1 cellular context compared by ENCODE assay signal in genomic region chr5:55276771-55277170, GRCh38.
TF ChIP-seq lines count a peak whose summit lies in the region.

No MANE protein-coding gene starts in this region.

TF ChIP-seq in SK-N-SH, 30 proteins besides CTCF, POLR2A, EP300 and RAD21 (continued from another document):
- TF ChIP-seq, protein P1, sequence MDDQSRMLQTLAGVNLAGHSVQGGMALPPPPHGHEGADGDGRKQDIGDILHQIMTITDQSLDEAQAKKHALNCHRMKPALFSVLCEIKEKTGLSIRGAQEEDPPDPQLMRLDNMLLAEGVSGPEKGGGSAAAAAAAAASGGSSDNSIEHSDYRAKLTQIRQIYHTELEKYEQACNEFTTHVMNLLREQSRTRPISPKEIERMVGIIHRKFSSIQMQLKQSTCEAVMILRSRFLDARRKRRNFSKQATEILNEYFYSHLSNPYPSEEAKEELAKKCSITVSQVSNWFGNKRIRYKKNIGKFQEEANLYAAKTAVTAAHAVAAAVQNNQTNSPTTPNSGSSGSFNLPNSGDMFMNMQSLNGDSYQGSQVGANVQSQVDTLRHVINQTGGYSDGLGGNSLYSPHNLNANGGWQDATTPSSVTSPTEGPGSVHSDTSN (IDR thresholded peaks at IDR 0.05), result no peak
- TF ChIP-seq TAF1 (IDR thresholded peaks at IDR 0.05; ENCODE audit: borderline replicate concordance, low read depth, low read length) (no peak), RXRA (IDR thresholded peaks at IDR 0.05; ENCODE audit: borderline replicate concordance, low read depth) (no peak), NRF1 (IDR thresholded peaks at IDR 0.05; ENCODE audit: low read depth, low read length) (no peak), GATA2 (CRISPR knock-in tag; IDR thresholded peaks at IDR 0.05) (no peak), RFX5 (IDR thresholded peaks at IDR 0.05; ENCODE audit: low read length) (no peak), FOXJ3 (CRISPR knock-in tag; IDR thresholded peaks at IDR 0.05) (no peak), TCF12 (IDR thresholded peaks at IDR 0.05) (no peak), EZH2phosphoT487 (IDR thresholded peaks at IDR 0.05; ENCODE audit: borderline replicate concordance, low read depth) (no peak), NFIC (IDR thresholded peaks at IDR 0.05; ENCODE audit: borderline replicate concordance) (no peak), JUND (IDR thresholded peaks at IDR 0.05) (no peak), MEF2A (IDR thresholded peaks at IDR 0.05; ENCODE audit: borderline replicate concordance, low read depth) (no peak)
- TF ChIP-seq, protein P2, sequence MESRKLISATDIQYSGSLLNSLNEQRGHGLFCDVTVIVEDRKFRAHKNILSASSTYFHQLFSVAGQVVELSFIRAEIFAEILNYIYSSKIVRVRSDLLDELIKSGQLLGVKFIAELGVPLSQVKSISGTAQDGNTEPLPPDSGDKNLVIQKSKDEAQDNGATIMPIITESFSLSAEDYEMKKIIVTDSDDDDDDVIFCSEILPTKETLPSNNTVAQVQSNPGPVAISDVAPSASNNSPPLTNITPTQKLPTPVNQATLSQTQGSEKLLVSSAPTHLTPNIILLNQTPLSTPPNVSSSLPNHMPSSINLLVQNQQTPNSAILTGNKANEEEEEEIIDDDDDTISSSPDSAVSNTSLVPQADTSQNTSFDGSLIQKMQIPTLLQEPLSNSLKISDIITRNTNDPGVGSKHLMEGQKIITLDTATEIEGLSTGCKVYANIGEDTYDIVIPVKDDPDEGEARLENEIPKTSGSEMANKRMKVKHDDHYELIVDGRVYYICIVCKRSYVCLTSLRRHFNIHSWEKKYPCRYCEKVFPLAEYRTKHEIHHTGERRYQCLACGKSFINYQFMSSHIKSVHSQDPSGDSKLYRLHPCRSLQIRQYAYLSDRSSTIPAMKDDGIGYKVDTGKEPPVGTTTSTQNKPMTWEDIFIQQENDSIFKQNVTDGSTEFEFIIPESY (IDR thresholded peaks at IDR 0.05; ENCODE audit: borderline replicate concordance, low read depth), result no peak
